Comparison of ENCODE assay signal across 1 cellular context in the genomic region with DNA sequence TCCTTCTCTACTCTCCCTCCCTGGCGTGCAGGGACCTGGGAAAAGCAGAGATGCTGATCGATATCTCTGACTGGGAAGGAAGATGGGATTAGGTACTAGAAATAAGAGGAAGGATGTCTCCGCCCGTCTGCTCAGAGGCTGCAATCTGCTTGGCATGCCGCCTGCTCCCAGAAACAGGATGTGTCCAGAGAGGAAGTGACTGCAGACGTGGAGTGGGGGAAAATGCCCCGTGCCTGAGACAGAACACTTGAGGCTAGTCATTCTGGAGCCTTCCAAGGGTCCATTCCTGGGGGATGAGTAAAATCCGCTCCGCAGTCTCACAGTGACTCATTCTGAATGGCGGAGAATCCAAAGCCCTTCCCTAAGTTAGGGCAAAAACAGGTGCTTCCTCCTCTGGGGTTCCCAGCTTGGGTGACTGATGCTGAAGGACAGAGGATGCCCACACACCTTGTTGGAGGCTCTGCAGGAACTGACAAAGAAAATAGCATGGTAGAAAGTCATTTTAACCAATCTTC.
TF ChIP-seq lines count a peak whose summit lies in the region.

No MANE protein-coding gene starts in this region.

TF ChIP-seq in GM12878, 131 proteins besides CTCF, POLR2A, EP300 and RAD21 (continued from another document):
- TF ChIP-seq, protein P1, sequence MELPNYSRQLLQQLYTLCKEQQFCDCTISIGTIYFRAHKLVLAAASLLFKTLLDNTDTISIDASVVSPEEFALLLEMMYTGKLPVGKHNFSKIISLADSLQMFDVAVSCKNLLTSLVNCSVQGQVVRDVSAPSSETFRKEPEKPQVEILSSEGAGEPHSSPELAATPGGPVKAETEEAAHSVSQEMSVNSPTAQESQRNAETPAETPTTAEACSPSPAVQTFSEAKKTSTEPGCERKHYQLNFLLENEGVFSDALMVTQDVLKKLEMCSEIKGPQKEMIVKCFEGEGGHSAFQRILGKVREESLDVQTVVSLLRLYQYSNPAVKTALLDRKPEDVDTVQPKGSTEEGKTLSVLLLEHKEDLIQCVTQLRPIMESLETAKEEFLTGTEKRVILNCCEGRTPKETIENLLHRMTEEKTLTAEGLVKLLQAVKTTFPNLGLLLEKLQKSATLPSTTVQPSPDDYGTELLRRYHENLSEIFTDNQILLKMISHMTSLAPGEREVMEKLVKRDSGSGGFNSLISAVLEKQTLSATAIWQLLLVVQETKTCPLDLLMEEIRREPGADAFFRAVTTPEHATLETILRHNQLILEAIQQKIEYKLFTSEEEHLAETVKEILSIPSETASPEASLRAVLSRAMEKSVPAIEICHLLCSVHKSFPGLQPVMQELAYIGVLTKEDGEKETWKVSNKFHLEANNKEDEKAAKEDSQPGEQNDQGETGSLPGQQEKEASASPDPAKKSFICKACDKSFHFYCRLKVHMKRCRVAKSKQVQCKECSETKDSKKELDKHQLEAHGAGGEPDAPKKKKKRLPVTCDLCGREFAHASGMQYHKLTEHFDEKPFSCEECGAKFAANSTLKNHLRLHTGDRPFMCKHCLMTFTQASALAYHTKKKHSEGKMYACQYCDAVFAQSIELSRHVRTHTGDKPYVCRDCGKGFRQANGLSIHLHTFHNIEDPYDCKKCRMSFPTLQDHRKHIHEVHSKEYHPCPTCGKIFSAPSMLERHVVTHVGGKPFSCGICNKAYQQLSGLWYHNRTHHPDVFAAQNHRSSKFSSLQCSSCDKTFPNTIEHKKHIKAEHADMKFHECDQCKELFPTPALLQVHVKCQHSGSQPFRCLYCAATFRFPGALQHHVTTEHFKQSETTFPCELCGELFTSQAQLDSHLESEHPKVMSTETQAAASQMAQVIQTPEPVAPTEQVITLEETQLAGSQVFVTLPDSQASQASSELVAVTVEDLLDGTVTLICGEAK (IDR thresholded peaks at IDR 0.05; ENCODE audit: borderline replicate concordance), result no peak
- peak; percentile 25; the same call in 1 of the 2 replicates for TF ChIP-seq SPI1 (IDR thresholded peaks at IDR 0.05; ENCODE audit: borderline replicate concordance, insufficient read depth, low read depth, low read length)
